In the genomic region with DNA sequence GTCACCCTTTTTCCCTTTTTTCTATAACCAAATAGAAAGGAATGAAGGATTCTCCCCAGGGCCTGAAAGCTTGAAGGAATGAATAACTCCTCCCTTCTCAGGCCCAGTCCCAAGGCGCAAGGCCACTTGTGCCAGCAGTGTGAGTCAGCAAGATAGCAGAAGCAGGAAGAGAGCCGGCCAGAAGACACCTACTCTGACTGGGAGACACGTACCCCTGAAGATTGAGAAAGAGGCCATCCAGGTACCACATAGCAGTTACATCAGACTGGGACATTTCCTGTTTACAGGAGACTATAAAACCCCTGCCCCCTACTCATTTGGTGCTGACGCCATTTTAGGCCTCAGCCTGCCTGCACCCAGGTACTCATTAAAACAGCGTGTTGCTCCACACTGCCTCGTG, we compare ENCODE assay signal across 12 cellular contexts.
A peak's percentile ranks its signal among the peaks of the same experiment; 100 is the strongest.
DNase-seq lines count a peak whose midpoint lies in the region; FAIRE-seq and TF ChIP-seq lines count a peak whose summit lies in the region.
"Had no signal": no experiment of that assay in that cellular context is flagged by ENCODE, and none has a peak within 500 bp of the region (broad histone marks: within the 10 kb centered on the region; RNA-seq: fewer than 3 reads in every experiment).

No MANE protein-coding gene starts in this region.

- H3K79me1 ChIP-seq in mesenchymal stem cell (replicated peaks; ENCODE audit: low read length, poor library complexity, severe bottlenecking): no peaks in the 10 kb centered on the region

- H3K4me3 ChIP-seq in MG63 (no peak overlapping the region), bronchial epithelial cell (ENCODE audit: low read depth, low read length) (no peak overlapping the region), mesenchymal stem cell (ENCODE audit: insufficient read depth in 1 of 2, low read depth in 1 of 2, low read length in 2 of 2) (no peak overlapping the region)

- peak overlapping the region; percentile 88 for H3K27ac Mint-ChIP-seq in Calu3 (ENCODE audit: unreplicated experiment)

- no peak overlapping the region for H3K27ac ChIP-seq in mesenchymal stem cell (ENCODE audit: low read length, poor library complexity, severe bottlenecking)

- CTCF ChIA-PET in Calu3 (lab: Charles Lee): no interaction called here

- no peaks in the 10 kb centered on the region for H3K4me1 ChIP-seq in mesenchymal stem cell (ENCODE audit: control insufficient read depth, insufficient read depth, low read depth, low read length)

- H3K27me3 ChIP-seq in MG63 (no peaks in the 10 kb centered on the region), bronchial epithelial cell (ENCODE audit: control insufficient read depth, insufficient read depth, low read length) (no peaks in the 10 kb centered on the region), mesenchymal stem cell (ENCODE audit: control insufficient read depth in 1 of 2, insufficient read depth in 1 of 2, low read length in 2 of 2) (no peaks in the 10 kb centered on the region)

- no peaks in the 10 kb centered on the region for H3K27me3 Mint-ChIP-seq in Calu3 (ENCODE audit: unreplicated experiment)

- H3K4me3 Mint-ChIP-seq in Calu3 (ENCODE audit: low read depth, unreplicated experiment): no peak overlapping the region
- H3K4me3 Mint-ChIP-seq: H9 had no signal

- no peak overlapping the region for H2BK120ac ChIP-seq in mesenchymal stem cell (ENCODE audit: low read depth, low read length)

- peak overlapping the region in 1 of 2 experiments; percentile 61 for H3K18ac ChIP-seq in mesenchymal stem cell (ENCODE audit: low read depth in 1 of 2, low read length in 2 of 2)

- H3K9me3 Mint-ChIP-seq in Calu3 (ENCODE audit: low read depth, unreplicated experiment): no peaks in the 10 kb centered on the region

- H2AFZ ChIP-seq in mesenchymal stem cell (ENCODE audit: low read depth, low read length): no peak overlapping the region

- peak overlapping the region; percentile 57 for H4K8ac ChIP-seq in mesenchymal stem cell (ENCODE audit: low read length)

- H2AK5ac ChIP-seq in mesenchymal stem cell (ENCODE audit: low read length, severe bottlenecking): no peak overlapping the region

- H2BK5ac ChIP-seq in mesenchymal stem cell (ENCODE audit: low read depth, low read length, poor library complexity, severe bottlenecking): no peak overlapping the region

- H3K4me1 Mint-ChIP-seq in Calu3 (ENCODE audit: low read depth, unreplicated experiment): peaks cover 9% of the 10 kb centered on the region

- H2BK15ac ChIP-seq in mesenchymal stem cell (ENCODE audit: low read depth, poor library complexity, severe bottlenecking): no peak overlapping the region

- WGBS in mesenchymal stem cell: 33% methylated on average over 5 of the region's 6 CpGs

- H3K4me2 ChIP-seq in mesenchymal stem cell (ENCODE audit: low read length, poor library complexity, severe bottlenecking): no peak overlapping the region

- H3K36me3 ChIP-seq in MG63 (no peaks in the 10 kb centered on the region), bronchial epithelial cell (ENCODE audit: control insufficient read depth, insufficient read depth, low read length) (no peaks in the 10 kb centered on the region), mesenchymal stem cell (ENCODE audit: control insufficient read depth in 1 of 2, insufficient read depth in 2 of 2, low read depth in 1 of 2, low read length in 2 of 2) (no peaks in the 10 kb centered on the region)

- FAIRE-seq in bronchial epithelial cell (lab: Jason Lieb, UNC): no peak
- FAIRE-seq: islet of Langerhans had no signal

- H2BK12ac ChIP-seq in mesenchymal stem cell (ENCODE audit: low read length in 2 of 2): peak overlapping the region in 1 of 2 experiments; percentile 15

- H3K14ac ChIP-seq in mesenchymal stem cell (ENCODE audit: low read length in 2 of 2): no peak overlapping the region

- H3K9me3 ChIP-seq in MG63: 0 out of 2 replicates have a peak, but pooled peaks cover 3% of the 10 kb centered on the region
- H3K9me3 ChIP-seq in mesenchymal stem cell (ENCODE audit: control insufficient read depth, low read length): no peaks in the 10 kb centered on the region

- DNase-seq in Calu3 (peak; percentile 64), MG63 (peak; percentile 77), bronchial epithelial cell (ENCODE audit: low read depth) (peak; percentile 89), mesenchymal stem cell (peak; percentile 75), NAMALWA (ENCODE audit: low spot score) (no peak), NCI-H2227 treated with DMSO at 0.1 percent for 48 hours (lab: John Stamatoyannopoulos, UW) (no peak)
- no peak for DNase-seq in activated CD4-positive, CD25-positive, alpha-beta regulatory T cell treated with anti-CD3 and anti-CD28 coated beads, Interleukin-2, amount 50 U/mL, for 72 hours
- no peak for DNase-seq in stimulated activated CD4-positive, alpha-beta T cell treated with anti-CD3 and anti-CD28 coated beads, Interleukin-12 subunit alpha, Interleukin-12 subunit beta, amount 100 ng/mL, for 4 hours
- DNase-seq: activated CD8-positive, alpha-beta memory T cell treated with anti-CD3 and anti-CD28 coated beads, Interleukin-2, amount 50 U/mL, for 48 hours; cortex of kidney; H9 had no signal

- no peak overlapping the region for H3K9ac ChIP-seq in mesenchymal stem cell (ENCODE audit: low read length)

- TF ChIP-seq CTCF in Calu3 (IDR thresholded peaks at IDR 0.05; ENCODE audit: unreplicated experiment) (no peak), bronchial epithelial cell (IDR thresholded peaks at IDR 0.05; ENCODE audit: insufficient read depth, low read length, severe bottlenecking) (no peak)

- H3K36me3 Mint-ChIP-seq in Calu3 (ENCODE audit: insufficient read depth, unreplicated experiment): peaks cover 7% of the 10 kb centered on the region

- intact Hi-C loops in Calu3 (cut with micrococcal nuclease; ENCODE audit: unreplicated experiment): no loop called here

- no peak overlapping the region for H3K23ac ChIP-seq in mesenchymal stem cell (ENCODE audit: low read length in 2 of 2)

- no TSS peak for BruUV-seq in Calu3 (replicated peaks; lab: Mats Ljungman, UMichigan)

- H3K4ac ChIP-seq in mesenchymal stem cell (ENCODE audit: low read depth in 1 of 2, low read length in 2 of 2): no peak overlapping the region

- peak overlapping the region; percentile 91 for H4K91ac ChIP-seq in mesenchymal stem cell (ENCODE audit: low read length)

Comparison
In these comparisons a context has a peak if more than half of its experiments do, and no peak if none do; other contexts are left out.
1. DNase-seq: peak in Calu3 (single experiment), MG63 (single experiment), bronchial epithelial cell (single experiment) and mesenchymal stem cell (single experiment); none in activated CD4-positive, CD25-positive, alpha-beta regulatory T cell treated with anti-CD3 and anti-CD28 coated beads, Interleukin-2, amount 50 U/mL, for 72 hours (single experiment), NAMALWA (single experiment), stimulated activated CD4-positive, alpha-beta T cell treated with anti-CD3 and anti-CD28 coated beads, Interleukin-12 subunit alpha, Interleukin-12 subunit beta, amount 100 ng/mL, for 4 hours (single experiment) and NCI-H2227 treated with DMSO at 0.1 percent for 48 hours (single experiment).